24 cellular contexts compared by ENCODE assay signal in genomic region chr20:38005866-38006265, GRCh38.
"Had no signal": no experiment of that assay in that cellular context is flagged by ENCODE, and none has a peak within 500 bp of the region (broad histone marks: within the 10 kb centered on the region; RNA-seq: fewer than 3 reads in every experiment).

No MANE protein-coding gene starts in this region.

- H3K4me3 Mint-ChIP-seq: dendritic cell treated with granulocyte-macrophage colony-stimulating factor and Interleukin-4, amounts not matched to agents 40 ng/mL and 50 ng/mL, for 4 days; endodermal cell; mesothelial cell of epicardium; naive B cell; natural killer cell treated with Interleukin-12 subunit alpha and Interleukin-12 subunit beta and Interleukin-15 and Interleukin-18, amount 100 ng/mL, for 72 hours; neural crest cell; stimulated activated naive CD8-positive, alpha-beta T cell treated with anti-CD3 and anti-CD28 coated beads, Interleukin-15, amount 100 ng/mL, for 72 hours had no signal

- H3K4me3 ChIP-seq: gastroesophageal sphincter, heart left ventricle, hepatocyte, mucosa of descending colon, right lobe of liver, suprapubic skin, vagina had no signal

- H3K27ac Mint-ChIP-seq: dendritic cell treated with granulocyte-macrophage colony-stimulating factor and Interleukin-4, amounts not matched to agents 40 ng/mL and 50 ng/mL, for 4 days; endodermal cell; mesothelial cell of epicardium; natural killer cell treated with Interleukin-12 subunit alpha and Interleukin-12 subunit beta and Interleukin-15 and Interleukin-18, amount 100 ng/mL, for 72 hours; progenitor cell of endocrine pancreas had no signal

- DNase-seq: effector CD8-positive, alpha-beta T cell; endodermal cell; foreskin keratinocyte; heart left ventricle; kidney; mesenchymal stem cell; mucosa of descending colon; naive B cell; right lobe of liver; small intestine; stimulated activated CD4-positive, alpha-beta T cell treated with anti-CD3 and anti-CD28 coated beads, Interleukin-15, amount 100 ng/mL, for 24 hours; stimulated activated CD4-positive, alpha-beta T cell treated with anti-CD3 and anti-CD28 coated beads, Interleukin-2, amount 100 ng/mL, for 48 hours; stimulated activated naive CD4-positive, alpha-beta T cell; stimulated activated naive CD8-positive, alpha-beta T cell treated with anti-CD3 and anti-CD28 coated beads, Interleukin-15, amount 100 ng/mL, for 72 hours; trophoblast cell had no signal

- H3K4me1 Mint-ChIP-seq: endodermal cell had no signal

- H3K9me3 Mint-ChIP-seq: dendritic cell treated with granulocyte-macrophage colony-stimulating factor and Interleukin-4, amounts not matched to agents 40 ng/mL and 50 ng/mL, for 4 days; endodermal cell; mesothelial cell of epicardium; naive B cell; natural killer cell treated with Interleukin-12 subunit alpha and Interleukin-12 subunit beta and Interleukin-15 and Interleukin-18, amount 100 ng/mL, for 72 hours; neural crest cell; stimulated activated naive CD8-positive, alpha-beta T cell treated with anti-CD3 and anti-CD28 coated beads, Interleukin-15, amount 100 ng/mL, for 72 hours had no signal

- H3K27me3 Mint-ChIP-seq: dendritic cell treated with granulocyte-macrophage colony-stimulating factor and Interleukin-4, amounts not matched to agents 40 ng/mL and 50 ng/mL, for 4 days; naive B cell; natural killer cell treated with Interleukin-12 subunit alpha and Interleukin-12 subunit beta and Interleukin-15 and Interleukin-18, amount 100 ng/mL, for 72 hours; progenitor cell of endocrine pancreas; stimulated activated naive CD8-positive, alpha-beta T cell treated with anti-CD3 and anti-CD28 coated beads, Interleukin-15, amount 100 ng/mL, for 72 hours had no signal
